8 cellular contexts compared by ENCODE assay signal in the genomic region with DNA sequence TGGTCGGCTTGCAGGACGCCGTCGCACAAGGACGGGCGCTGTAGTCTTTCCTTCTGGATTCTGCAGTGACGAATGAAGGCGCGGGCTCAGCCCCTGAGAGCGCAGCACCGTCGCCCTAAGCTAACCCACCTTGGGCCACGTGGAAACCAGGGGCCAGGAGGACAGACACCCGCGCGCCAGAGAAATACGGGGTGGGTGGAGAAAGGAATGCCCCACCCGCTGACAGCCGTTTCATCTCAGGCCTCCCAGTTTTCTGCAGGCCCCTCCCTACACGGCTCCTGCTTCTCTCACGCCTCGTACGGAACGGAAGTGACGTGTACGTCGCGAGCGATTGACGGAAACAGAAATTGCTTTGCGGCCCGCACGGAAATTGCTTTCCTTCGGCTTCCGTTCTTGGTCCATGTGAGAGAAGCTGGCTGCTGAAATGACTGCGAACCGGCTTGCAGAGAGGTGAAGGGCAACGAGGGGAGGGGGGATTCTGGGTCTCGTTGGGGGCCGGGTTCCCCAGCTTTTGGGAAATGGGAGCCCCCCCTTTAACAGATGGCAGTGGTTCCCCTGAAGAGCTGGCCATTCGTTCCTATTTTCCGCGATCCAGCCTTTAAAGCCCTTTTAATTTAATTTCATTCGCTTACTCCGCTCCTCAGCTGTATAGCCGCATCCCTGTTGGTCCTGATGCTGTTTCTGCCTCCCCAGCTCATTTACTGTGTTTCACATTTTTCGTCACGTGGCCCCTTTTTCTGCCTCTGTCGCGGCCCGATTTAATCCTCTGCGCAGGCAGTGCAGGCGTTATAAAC. TPM values are rescaled to one million over a fixed set of nuclear protein-coding genes. Genes with fewer than 3 reads are reported as not detected.
DNase-seq lines count a peak whose midpoint lies in the region; ATAC-seq and TF ChIP-seq lines count a peak whose summit lies in the region.

A gene with protein sequence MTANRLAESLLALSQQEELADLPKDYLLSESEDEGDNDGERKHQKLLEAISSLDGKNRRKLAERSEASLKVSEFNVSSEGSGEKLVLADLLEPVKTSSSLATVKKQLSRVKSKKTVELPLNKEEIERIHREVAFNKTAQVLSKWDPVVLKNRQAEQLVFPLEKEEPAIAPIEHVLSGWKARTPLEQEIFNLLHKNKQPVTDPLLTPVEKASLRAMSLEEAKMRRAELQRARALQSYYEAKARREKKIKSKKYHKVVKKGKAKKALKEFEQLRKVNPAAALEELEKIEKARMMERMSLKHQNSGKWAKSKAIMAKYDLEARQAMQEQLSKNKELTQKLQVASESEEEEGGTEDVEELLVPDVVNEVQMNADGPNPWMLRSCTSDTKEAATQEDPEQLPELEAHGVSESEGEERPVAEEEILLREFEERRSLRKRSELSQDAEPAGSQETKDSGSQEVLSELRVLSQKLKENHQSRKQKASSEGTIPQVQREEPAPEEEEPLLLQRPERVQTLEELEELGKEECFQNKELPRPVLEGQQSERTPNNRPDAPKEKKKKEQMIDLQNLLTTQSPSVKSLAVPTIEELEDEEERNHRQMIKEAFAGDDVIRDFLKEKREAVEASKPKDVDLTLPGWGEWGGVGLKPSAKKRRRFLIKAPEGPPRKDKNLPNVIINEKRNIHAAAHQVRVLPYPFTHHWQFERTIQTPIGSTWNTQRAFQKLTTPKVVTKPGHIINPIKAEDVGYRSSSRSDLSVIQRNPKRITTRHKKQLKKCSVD (plus strand): TSS at position 378 of the 794 bp plus-strand sequence. CDS start 47 bp downstream, at position 425.

- H2BK5ac ChIP-seq in IMR-90 (ENCODE audit: low read depth, low read length, poor library complexity, severe bottlenecking) = peak within 1 kb of the TSS; percentile 59

- H3K4me2 ChIP-seq in IMR-90 (ENCODE audit: low read depth, low read length) = peak within 1 kb of the TSS; percentile 94

- peak within 1 kb of the TSS; percentile 44 for H4K91ac ChIP-seq in IMR-90 (ENCODE audit: insufficient read depth, low read depth, low read length)

- H3K56ac ChIP-seq in IMR-90 (ENCODE audit: extremely low read depth, insufficient read depth, low read length) = peak within 1 kb of the TSS; percentile 29

- TF ChIP-seq CTCF in IMR-90 (conservative IDR thresholded peaks at IDR 0.05; ENCODE audit: low read depth, low read length) = no peak

- H3K4ac ChIP-seq in IMR-90 (ENCODE audit: low read depth, low read length) = peak within 1 kb of the TSS; percentile 61

- no peaks in the 10 kb centered on the region for H3K9me1 ChIP-seq in IMR-90 (ENCODE audit: insufficient read depth, low read length)

- H3K18ac ChIP-seq in IMR-90 (ENCODE audit: low read depth, low read length) = no peak within 1 kb of the TSS; the same call in 1 of the 2 replicates

- H2BK15ac ChIP-seq in IMR-90 (ENCODE audit: low read depth, low read length) = no peak within 1 kb of the TSS

- peak within 1 kb of the TSS; percentile 74 to 89 for H4K8ac ChIP-seq in IMR-90 (ENCODE audit: low read depth in 2 of 2, low read length in 2 of 2)

- in situ Hi-C loops in IMR-90 (cut with MboI; ENCODE audit: low sequenced_read_pairs) = no loop called here

- intact Hi-C loops in IMR-90 (cut with micrococcal nuclease) = loop anchor here (2.0 kb wide), 1 partner anchor 299 kb away; no protein-coding TSS in a partner anchor

- H3K36me3 ChIP-seq in IMR-90 (ENCODE audit: control insufficient read depth, insufficient read depth, low read length) = no peaks in the 10 kb centered on the region

- no peak within 1 kb of the TSS for H3K23ac ChIP-seq in IMR-90 (ENCODE audit: low read depth, low read length)

- ATAC-seq in GM21528 (IDR thresholded peaks at IDR 0.05; ENCODE audit: low FRiP score, unreplicated experiment) = peak; percentile 97
- ATAC-seq in IMR-90 (ENCODE audit: low read depth) = peak; percentile 97

- H3K9ac ChIP-seq in IMR-90 (ENCODE audit: low read depth, low read length) = peak within 1 kb of the TSS; percentile 75

- H2BK20ac ChIP-seq in IMR-90 (ENCODE audit: low read depth, low read length) = no peak within 1 kb of the TSS

- H3K27ac ChIP-seq in IMR-90 (ENCODE audit: insufficient read depth, low read length) = peak within 1 kb of the TSS; percentile 68

- WGBS in IMR-90 (ENCODE audit: extremely low coverage in 2 of 2, insufficient read length in 1 of 2), 2 experiments = 45% methylated on average over 10 of the region's 53 CpGs; no CpG with 5 or more reads in 1 of the 2 experiments

- BruUV-seq in IMR-90 (replicated peaks; lab: Mats Ljungman, UMichigan) = TSS peak; percentile 75

- peak within 1 kb of the TSS; percentile 31 for H2AK9ac ChIP-seq in IMR-90 (replicated peaks; ENCODE audit: low read depth, low read length, poor library complexity)

- no peaks in the 10 kb centered on the region for H4K20me1 ChIP-seq in IMR-90 (ENCODE audit: insufficient read depth, low read length)

- TF ChIP-seq POLR2A in IMR-90 (IDR thresholded peaks at IDR 0.05; ENCODE audit: low read depth, low read length) = peak; percentile 60; the same call in 1 of the 2 replicates

- peak within 1 kb of the TSS; percentile 35; the same call in 1 of the 2 replicates for H2AK5ac ChIP-seq in IMR-90 (ENCODE audit: low read depth, low read length)

- H3K4me1 ChIP-seq in IMR-90 (ENCODE audit: control insufficient read depth, insufficient read depth, low read length) = no peaks in the 10 kb centered on the region

- H2AFZ ChIP-seq in IMR-90 (replicated peaks; ENCODE audit: low read length, poor library complexity) = peak within 1 kb of the TSS; percentile 95

- POLR2A ChIA-PET in IMR-90 (lab: Charles Lee; ENCODE audit: unreplicated experiment) = interaction anchor here (0.6 kb wide), 1 partner anchor 1932 kb away, joined by 14 read pairs; no protein-coding TSS in a partner anchor

- H3K14ac ChIP-seq in IMR-90 (replicated peaks; ENCODE audit: low read depth, low read length) = peak within 1 kb of the TSS; percentile 50; the same call in 1 of the 2 replicates

- H3K4me3 ChIP-seq in IMR-90 (ENCODE audit: insufficient read depth, low read depth, low read length) = peak within 1 kb of the TSS; percentile 70

- peak within 1 kb of the TSS; percentile 1 for H4K5ac ChIP-seq in IMR-90 (ENCODE audit: low read depth, low read length)

- H3K27me3 ChIP-seq in IMR-90 (ENCODE audit: control insufficient read depth, insufficient read depth, low read length) = no peaks in the 10 kb centered on the region

- dilution Hi-C loops in IMR-90 (cut with HindIII; ENCODE audit: low sequenced_read_pairs, unreplicated experiment) = no loop called here

- H3K79me1 ChIP-seq in IMR-90 (ENCODE audit: low read depth in 1 of 2, low read length in 2 of 2) = no peaks in the 10 kb centered on the region; a peak in 1 of 4 replicates

- peak; percentile 97 for DNase-seq in DMS 273 (lab: John Stamatoyannopoulos, UW; ENCODE audit: unreplicated experiment)
- DNase-seq in IMR-90 = peak; percentile 90
- DNase-seq in OCI-M1 (lab: John Stamatoyannopoulos, UW) = peak; percentile 92
- peak; percentile 80 for DNase-seq in activated T-cell treated with anti-CD3 and anti-CD28 coated beads for 24 hours (ENCODE audit: low read depth)
- DNase-seq in epidermal melanocyte (ENCODE audit: insufficient read length, low spot score) = peak; percentile 22
- DNase-seq in middle frontal gyrus (ENCODE audit: extremely low spot score, low spot score) = peak; percentile 80
- peak; percentile 60 to 75 for DNase-seq in stimulated activated CD8-positive, alpha-beta memory T cell treated with anti-CD3 and anti-CD28 coated beads, Interleukin-2, amount 100 ng/mL, for 48 hours (ENCODE audit: low read depth in 2 of 2)

- H3K9me3 ChIP-seq in IMR-90 (ENCODE audit: control insufficient read depth, insufficient read depth, low read length) = no peaks in the 10 kb centered on the region

- TF ChIP-seq RAD21 in IMR-90 (IDR thresholded peaks at IDR 0.05; ENCODE audit: low read length) = no peak

- no peak within 1 kb of the TSS for H2BK120ac ChIP-seq in IMR-90 (ENCODE audit: low read depth, low read length)

- CTCF ChIA-PET in IMR-90 (lab: Yijun Ruan, JAX) = no interaction called here

TF ChIP-seq in IMR-90, 13 proteins besides CTCF, POLR2A, EP300 and RAD21:
- TF ChIP-seq MXI1 (IDR thresholded peaks at IDR 0.05; ENCODE audit: borderline replicate concordance, low read depth, low read length) (peak; percentile 51; the same call in 1 of the 2 replicates), FOS (IDR thresholded peaks at IDR 0.05; ENCODE audit: low read depth, low read length) (no peak), RFX5 (IDR thresholded peaks at IDR 0.05; ENCODE audit: low read depth, low read length) (no peak), CHD1 (IDR thresholded peaks at IDR 0.05; ENCODE audit: low read depth, low read length) (no peak), MAZ (IDR thresholded peaks at IDR 0.05; ENCODE audit: borderline replicate concordance, low read depth, low read length) (peak; percentile 37; the same call in 1 of the 2 replicates), MAFK (IDR thresholded peaks at IDR 0.05; ENCODE audit: low read depth, low read length) (no peak), CEBPB (IDR thresholded peaks at IDR 0.05; ENCODE audit: low read depth, low read length) (0 out of 2 replicates have a peak, but pooled peaks have one; percentile 17)
- TF ChIP-seq, protein P1, sequence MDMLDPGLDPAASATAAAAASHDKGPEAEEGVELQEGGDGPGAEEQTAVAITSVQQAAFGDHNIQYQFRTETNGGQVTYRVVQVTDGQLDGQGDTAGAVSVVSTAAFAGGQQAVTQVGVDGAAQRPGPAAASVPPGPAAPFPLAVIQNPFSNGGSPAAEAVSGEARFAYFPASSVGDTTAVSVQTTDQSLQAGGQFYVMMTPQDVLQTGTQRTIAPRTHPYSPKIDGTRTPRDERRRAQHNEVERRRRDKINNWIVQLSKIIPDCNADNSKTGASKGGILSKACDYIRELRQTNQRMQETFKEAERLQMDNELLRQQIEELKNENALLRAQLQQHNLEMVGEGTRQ (IDR thresholded peaks at IDR 0.05; ENCODE audit: low read depth, low read length) = peak; percentile 70

RNA-seq across cellular contexts. Expression of the gene that starts here (rescaled TPM):
- total RNA-seq in IMR-90 (2012; rRNA removed) = 15.2 and 25.3 TPM in 2 replicates
- 11.7 and 13.8 TPM in 2 replicates for polyA plus RNA-seq in IMR-90 (2012; rRNA removed)
- 2.4 and 5.4 TPM in 2 replicates for polyA plus RNA-seq in IMR-90 (2012; cell fraction: cytosol; rRNA removed)
- 1.9 and 10.7 TPM in 2 replicates for polyA plus RNA-seq in IMR-90 (2012; cell fraction: nucleus; rRNA removed; ENCODE audit: low replicate concordance)

Comparison
In these comparisons a context has a peak if more than half of its experiments do, and no peak if none do; other contexts are left out.
1. Peak in every context shown above with its lines: DNase-seq, ATAC-seq, H3K4me3 ChIP-seq and H3K27ac ChIP-seq.
2. DNase-seq: peak in every context shown above with its lines; median percentile 97 in DMS 273; 92 in OCI-M1; 90 in IMR-90; 80 in activated T-cell treated with anti-CD3 and anti-CD28 coated beads for 24 hours; 80 in middle frontal gyrus; 68 in stimulated activated CD8-positive, alpha-beta memory T cell treated with anti-CD3 and anti-CD28 coated beads, Interleukin-2, amount 100 ng/mL, for 48 hours; 22 in epidermal melanocyte.